Comparison of ENCODE assay signal across 6 cellular contexts in genomic region chr12:131278451-131279115, GRCh38.
DNase-seq lines count a peak whose midpoint lies in the region; ATAC-seq and TF ChIP-seq lines count a peak whose summit lies in the region.
"Not testable (repeated sequence)": the region's sequence is repeated elsewhere in the genome, so short reads cannot be mapped to it uniquely, and the experiment has no call there.

No MANE protein-coding gene starts in this region.

- H3K23ac ChIP-seq in mesenchymal stem cell (ENCODE audit: low read length in 2 of 2), result not testable (repeated sequence)

- WGBS in mesenchymal stem cell, result 84% methylated on average over 16 of the region's 22 CpGs
- WGBS in ovary, 3 donors, result 82 to 88% (median 84%) methylated on average over 15 to 21 of the region's 22 CpGs
- WGBS in suprapubic skin, result 75% methylated on average over 9 of the region's 22 CpGs

- not testable (repeated sequence) for H3K4me1 Mint-ChIP-seq in chondrocyte (ENCODE audit: low read depth)

- H3K14ac ChIP-seq in mesenchymal stem cell (ENCODE audit: low read length in 2 of 2), result not testable (repeated sequence)

- H2BK5ac ChIP-seq in mesenchymal stem cell (ENCODE audit: low read depth, low read length, poor library complexity, severe bottlenecking), result not testable (repeated sequence)

- not testable (repeated sequence) for H3K4me1 ChIP-seq in RWPE2 (ENCODE audit: insufficient read depth, poor library complexity, severe bottlenecking); left ventricle myocardium inferior; mesenchymal stem cell (ENCODE audit: control insufficient read depth, insufficient read depth, low read depth, low read length); ovary (ENCODE audit: insufficient read depth); suprapubic skin

- not testable (repeated sequence) for H2AFZ ChIP-seq in mesenchymal stem cell (ENCODE audit: low read depth, low read length)

- H3K79me1 ChIP-seq in mesenchymal stem cell (replicated peaks; ENCODE audit: low read length, poor library complexity, severe bottlenecking), result not testable (repeated sequence)

- not testable (repeated sequence) for H3K36me3 ChIP-seq in RWPE2 (ENCODE audit: low read depth); left ventricle myocardium inferior; mesenchymal stem cell (ENCODE audit: control insufficient read depth in 1 of 2, insufficient read depth in 2 of 2, low read depth in 1 of 2, low read length in 2 of 2); ovary; suprapubic skin

- H2BK120ac ChIP-seq in mesenchymal stem cell (ENCODE audit: low read depth, low read length), result not testable (repeated sequence)

- H3K4ac ChIP-seq in mesenchymal stem cell (ENCODE audit: low read depth in 1 of 2, low read length in 2 of 2), result not testable (repeated sequence)

- H4K8ac ChIP-seq in mesenchymal stem cell (ENCODE audit: low read length), result not testable (repeated sequence)

- H3K9ac ChIP-seq in mesenchymal stem cell (ENCODE audit: low read length), result not testable (repeated sequence)

- H3K27ac ChIP-seq in RWPE2 (ENCODE audit: poor library complexity, severe bottlenecking); left ventricle myocardium inferior (replicated peaks); mesenchymal stem cell (ENCODE audit: low read length, poor library complexity, severe bottlenecking); ovary; suprapubic skin: not testable (repeated sequence)

- not testable (repeated sequence) for TF ChIP-seq EP300 in ovary (IDR thresholded peaks at IDR 0.05); suprapubic skin (IDR thresholded peaks at IDR 0.05)

- H3K4me3 Mint-ChIP-seq in chondrocyte (ENCODE audit: unreplicated experiment), result not testable (repeated sequence)

- not testable (repeated sequence) for TF ChIP-seq CTCF in RWPE2 (IDR thresholded peaks at IDR 0.05; ENCODE audit: poor library complexity, severe bottlenecking); chondrocyte (IDR thresholded peaks at IDR 0.05); left ventricle myocardium inferior (IDR thresholded peaks at IDR 0.05; ENCODE audit: borderline replicate concordance); ovary (IDR thresholded peaks at IDR 0.05); suprapubic skin (IDR thresholded peaks at IDR 0.05)

- not testable (repeated sequence) for H3K18ac ChIP-seq in mesenchymal stem cell (ENCODE audit: low read depth in 1 of 2, low read length in 2 of 2)

- not testable (repeated sequence) for H3K4me2 ChIP-seq in mesenchymal stem cell (ENCODE audit: low read length, poor library complexity, severe bottlenecking)

- not testable (repeated sequence) for ATAC-seq in RWPE2 (ENCODE audit: low read depth)

- peak overlapping the region; percentile 39 for H4K91ac ChIP-seq in mesenchymal stem cell (ENCODE audit: low read length)

- peaks cover 15% of the 10 kb centered on the region for H3K27me3 Mint-ChIP-seq in chondrocyte (ENCODE audit: low read depth)

- not testable (repeated sequence) for H3K9me3 Mint-ChIP-seq in chondrocyte (ENCODE audit: low read depth)

- intact Hi-C loops in left ventricle myocardium inferior (cut with micrococcal nuclease); ovary (cut with DNase I): not testable (repeated sequence)

- not testable (repeated sequence) for H3K36me3 Mint-ChIP-seq in chondrocyte (ENCODE audit: low read depth)

- not testable (repeated sequence) for H2AK5ac ChIP-seq in mesenchymal stem cell (ENCODE audit: low read length, severe bottlenecking)

- not testable (repeated sequence) for H2BK12ac ChIP-seq in mesenchymal stem cell (ENCODE audit: low read length in 2 of 2)

- DNase-seq in RWPE2 (ENCODE audit: low spot score) (peak; percentile 48), chondrocyte (ENCODE audit: low spot score) (peak; percentile 70), left ventricle myocardium inferior (peak; percentile 17), ovary (peak in 3 of 5 donors; percentile 13 to 31 (median 29)), suprapubic skin (ENCODE audit: low spot score in 2 of 2) (peak; percentile 38 to 62)
- DNase-seq in mesenchymal stem cell, result not testable (repeated sequence)

- H3K27ac Mint-ChIP-seq in chondrocyte (ENCODE audit: unreplicated experiment), result not testable (repeated sequence)

- not testable (repeated sequence) for TF ChIP-seq POLR2A in ovary (IDR thresholded peaks at IDR 0.05); suprapubic skin (IDR thresholded peaks at IDR 0.05)

- not testable (repeated sequence) for H3K9me3 ChIP-seq in RWPE2 (ENCODE audit: severe bottlenecking); left ventricle myocardium inferior (replicated peaks); mesenchymal stem cell (ENCODE audit: control insufficient read depth, low read length); ovary; suprapubic skin

- not testable (repeated sequence) for H2BK15ac ChIP-seq in mesenchymal stem cell (ENCODE audit: low read depth, poor library complexity, severe bottlenecking)

- H3K4me3 ChIP-seq in RWPE2 (ENCODE audit: severe bottlenecking); left ventricle myocardium inferior; mesenchymal stem cell (ENCODE audit: insufficient read depth in 1 of 2, low read depth in 1 of 2, low read length in 2 of 2); ovary; suprapubic skin: not testable (repeated sequence)

- not testable (repeated sequence) for H3K27me3 ChIP-seq in RWPE2 (ENCODE audit: insufficient read depth, poor library complexity, severe bottlenecking); ovary
- H3K27me3 ChIP-seq in left ventricle myocardium inferior (ENCODE audit: low read depth), result peaks cover 43% of the 10 kb centered on the region
- H3K27me3 ChIP-seq in mesenchymal stem cell (ENCODE audit: control insufficient read depth in 1 of 2, insufficient read depth in 1 of 2, low read length in 2 of 2), result peaks cover 0 to 28% of the 10 kb centered on the region in 2 experiments
- H3K27me3 ChIP-seq in suprapubic skin, result peaks cover 12% of the 10 kb centered on the region
